Comparison of ENCODE assay signal across 15 cellular contexts in the genomic region with DNA sequence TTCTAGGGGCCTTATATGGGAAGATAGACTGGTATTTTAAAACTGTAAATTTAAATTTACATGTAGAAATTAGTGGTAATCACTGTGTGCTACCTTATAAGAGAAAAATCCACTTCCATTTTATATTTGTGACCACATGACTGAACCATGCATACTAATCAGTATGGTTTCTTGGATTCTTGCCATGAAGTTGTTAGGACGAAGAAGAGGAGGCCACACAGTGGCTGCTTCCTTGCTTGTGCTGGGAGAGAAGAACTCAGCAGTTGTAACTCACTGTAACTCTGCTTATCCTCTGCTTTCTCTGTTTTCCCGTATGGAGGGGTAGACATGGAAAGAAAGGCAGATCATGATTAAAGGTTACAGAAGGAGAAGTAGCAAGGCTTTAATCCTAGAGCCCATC. TPM values are rescaled to one million over a fixed set of nuclear protein-coding genes. Genes with fewer than 3 reads are reported as not detected.
A peak's percentile ranks its signal among the peaks of the same experiment; 100 is the strongest.
DNase-seq lines count a peak whose midpoint lies in the region; ATAC-seq, FAIRE-seq and TF ChIP-seq lines count a peak whose summit lies in the region.
"Had no signal": no experiment of that assay in that cellular context is flagged by ENCODE, and none has a peak within 500 bp of the region (broad histone marks: within the 10 kb centered on the region; RNA-seq: fewer than 3 reads in every experiment).

No MANE protein-coding gene starts in this region.

- H3K36me3 ChIP-seq in mammary epithelial cell (ENCODE audit: insufficient read depth, low read length) (peaks cover 10% of the 10 kb centered on the region), adipocyte (ENCODE audit: control insufficient read depth, insufficient read depth, low read length, severe bottlenecking) (peaks cover 35% of the 10 kb centered on the region), smooth muscle cell (ENCODE audit: low read depth) (no peaks in the 10 kb centered on the region)

- H3K4me3 Mint-ChIP-seq in MCF 10A (ENCODE audit: unreplicated experiment), result no peak overlapping the region
- H3K4me3 Mint-ChIP-seq: activated T-cell treated with anti-CD3 and anti-CD28 coated beads, Interleukin-2, amount 50 U/mL, for 24 hours had no signal

- H3K79me2 ChIP-seq in mammary epithelial cell (ENCODE audit: insufficient read depth, low read length) (no peaks in the 10 kb centered on the region), smooth muscle cell (ENCODE audit: low read depth) (no peaks in the 10 kb centered on the region)

- FAIRE-seq in RCC 7860 (lab: Jason Lieb, UNC), result no peak
- FAIRE-seq: G401.6 had no signal

- H3K9me3 Mint-ChIP-seq in MCF 10A (ENCODE audit: unreplicated experiment), result no peaks in the 10 kb centered on the region
- H3K9me3 Mint-ChIP-seq: activated T-cell treated with anti-CD3 and anti-CD28 coated beads, Interleukin-2, amount 50 U/mL, for 24 hours had no signal

- BruUV-seq in MCF 10A (replicated peaks; lab: Mats Ljungman, UMichigan), result no TSS peak
- BruUV-seq in mammary epithelial cell (replicated peaks; lab: Mats Ljungman, UMichigan), result no TSS peak

- no peak overlapping the region for H3K4me3 ChIP-seq in mammary epithelial cell (replicated peaks in 1 of 3; ENCODE audit: insufficient read depth in 1 of 3, low read depth in 2 of 3, low read length in 3 of 3)
- no peak overlapping the region for H3K4me3 ChIP-seq in adipocyte (ENCODE audit: low read length)
- no peak overlapping the region for H3K4me3 ChIP-seq in smooth muscle cell
- H3K4me3 ChIP-seq: esophagus muscularis mucosa, lung had no signal

- H3K27ac Mint-ChIP-seq in MCF 10A (ENCODE audit: low read depth, unreplicated experiment), result no peak overlapping the region
- H3K27ac Mint-ChIP-seq: activated T-cell treated with anti-CD3 and anti-CD28 coated beads, Interleukin-2, amount 50 U/mL, for 24 hours had no signal

- in situ Hi-C loops in mammary epithelial cell (cut with MboI; ENCODE audit: low sequenced_read_pairs in 2 of 2), result no loop called here

- DNase-seq in MCF 10A (ENCODE audit: unreplicated experiment), result peak; percentile 19
- DNase-seq in mammary epithelial cell, result no peak
- DNase-seq in adipocyte (ENCODE audit: low read depth), result peak; percentile 48
- DNase-seq in left cardiac atrium, result no peak
- no peak for DNase-seq in smooth muscle cell (lab: John Stamatoyannopoulos, UW; ENCODE audit: unreplicated experiment)
- no peak for DNase-seq in RCC 7860 (ENCODE audit: low spot score)
- DNase-seq: activated T-cell treated with anti-CD3 and anti-CD28 coated beads, Interleukin-2, amount 50 U/mL, for 24 hours; NCI-H2171 had no signal

- H3K4me1 ChIP-seq in mammary epithelial cell (ENCODE audit: insufficient read depth, low read length), result no peaks in the 10 kb centered on the region
- peaks cover 19% of the 10 kb centered on the region for H3K4me1 ChIP-seq in adipocyte (ENCODE audit: control insufficient read depth, insufficient read depth, low read length)
- H3K4me1 ChIP-seq in smooth muscle cell (ENCODE audit: low read depth), result peaks cover 32% of the 10 kb centered on the region

- H3K9me3 ChIP-seq in mammary epithelial cell (replicated peaks; ENCODE audit: insufficient read depth, low read length) (no peaks in the 10 kb centered on the region), adipocyte (ENCODE audit: control insufficient read depth, low read length) (no peaks in the 10 kb centered on the region), smooth muscle cell (replicated peaks; ENCODE audit: low read depth) (no peaks in the 10 kb centered on the region)
- H3K9me3 ChIP-seq: esophagus muscularis mucosa had no signal

- no peak overlapping the region for H3K27ac ChIP-seq in mammary epithelial cell (ENCODE audit: insufficient read depth, low read depth, low read length)
- peak overlapping the region; percentile 58 for H3K27ac ChIP-seq in smooth muscle cell (ENCODE audit: low read depth)
- H3K27ac ChIP-seq: esophagus muscularis mucosa, RWPE1, VCaP had no signal

- dilution Hi-C loops in mammary epithelial cell (cut with HindIII; ENCODE audit: low sequenced_read_pairs), result no loop called here

- CTCF ChIA-PET in MCF 10A (lab: Yijun Ruan, JAX) (interaction anchor here (0.8 to 1.8 kb wide), 2 partner anchors 13 to 939 kb away, joined by 3 to 4 read pairs; no protein-coding TSS in a partner anchor), mammary epithelial cell (lab: Charles Lee; ENCODE audit: low non-redundant PET) (no interaction called here)

- H3K9ac ChIP-seq in mammary epithelial cell (ENCODE audit: insufficient read depth, low read length) (no peak overlapping the region), adipocyte (ENCODE audit: low read length) (no peak overlapping the region), smooth muscle cell (ENCODE audit: low read depth) (no peak overlapping the region)

- H3K4me2 ChIP-seq in mammary epithelial cell (ENCODE audit: insufficient read depth, low read depth, low read length) (no peak overlapping the region), smooth muscle cell (peak overlapping the region; percentile 8)

- intact Hi-C loops in MCF 10A (cut with micrococcal nuclease) (no loop called here), mammary epithelial cell (cut with micrococcal nuclease) (no loop called here), left cardiac atrium (cut with DNase I) (no loop called here)

- WGBS in mammary epithelial cell (ENCODE audit: low coverage, missing lambda C conversion rate), result 48% methylated on average over 2 of the region's 2 CpGs
- 23% methylated on average over 2 of the region's 2 CpGs for WGBS in smooth muscle cell (ENCODE audit: low lambda C conversion rate)

- no peaks in the 10 kb centered on the region for H3K27me3 Mint-ChIP-seq in MCF 10A (ENCODE audit: insufficient read depth, unreplicated experiment)
- H3K27me3 Mint-ChIP-seq: activated T-cell treated with anti-CD3 and anti-CD28 coated beads, Interleukin-2, amount 50 U/mL, for 24 hours had no signal

- H3F3A ChIP-seq in smooth muscle cell (ENCODE audit: low read depth), result no peaks in the 10 kb centered on the region

- peaks cover 76% of the 10 kb centered on the region for H3K36me3 Mint-ChIP-seq in MCF 10A (ENCODE audit: insufficient read depth, unreplicated experiment)

- H3K27me3 ChIP-seq in mammary epithelial cell (ENCODE audit: insufficient read depth, low read length) (no peaks in the 10 kb centered on the region), adipocyte (replicated peaks; ENCODE audit: control insufficient read depth, insufficient read depth, low read length) (no peaks in the 10 kb centered on the region), smooth muscle cell (ENCODE audit: low read depth) (no peaks in the 10 kb centered on the region)
- H3K27me3 ChIP-seq: esophagus muscularis mucosa had no signal

- H3K4me1 Mint-ChIP-seq in MCF 10A (ENCODE audit: insufficient read depth, unreplicated experiment), result peaks cover 24% of the 10 kb centered on the region

- H4K20me1 ChIP-seq in mammary epithelial cell (ENCODE audit: insufficient read depth, low read length) (no peaks in the 10 kb centered on the region), smooth muscle cell (ENCODE audit: low read depth) (peaks cover 1% of the 10 kb centered on the region)

- no peak overlapping the region for H2AFZ ChIP-seq in mammary epithelial cell (ENCODE audit: low read depth, low read length)
- no peak overlapping the region for H2AFZ ChIP-seq in smooth muscle cell (ENCODE audit: low read depth)

- TF ChIP-seq CTCF in MCF 10A (IDR thresholded peaks at IDR 0.05; ENCODE audit: unreplicated experiment) (no peak), mammary epithelial cell (conservative IDR thresholded peaks at IDR 0.05 in 1 of 2, IDR thresholded peaks at IDR 0.05 in 1 of 2; ENCODE audit: extremely low read depth in 1 of 2, insufficient read depth in 1 of 2, low read depth in 1 of 2, low read length in 2 of 2) (no peak), smooth muscle cell (IDR thresholded peaks at IDR 0.05; ENCODE audit: borderline replicate concordance, insufficient read depth, poor library complexity, severe bottlenecking) (no peak)

- ATAC-seq in left cardiac atrium, result peak; percentile 23 to 50
- ATAC-seq in HG02973 (IDR thresholded peaks at IDR 0.05; ENCODE audit: unreplicated experiment), result no peak
- no peak for ATAC-seq in GM19397 (IDR thresholded peaks at IDR 0.05; ENCODE audit: unreplicated experiment)

- POLR2A ChIA-PET in MCF 10A (lab: Yijun Ruan, JAX), result interaction anchor here (0.7 to 1.3 kb wide), 3 partner anchors 16 to 34 kb away, joined by 3 to 7 read pairs (median 3); no protein-coding TSS in a partner anchor

RNA-seq across cellular contexts. Expression of a gene that starts 32.3 kb away (rescaled TPM):
- total RNA-seq in MCF 10A (2022) (78.9 and 90.3 TPM in 2 replicates), mammary epithelial cell (10 to 100 TPM; 31.7 to 38.6 TPM), left cardiac atrium (10 to 100 TPM; 16.4 to 17.2 TPM), smooth muscle cell (33.3 and 39.9 TPM in 2 replicates)
- polyA plus RNA-seq in mammary epithelial cell (28.3 TPM), smooth muscle cell (15.7 and 17.4 TPM in 2 replicates)
- polyA minus RNA-seq in mammary epithelial cell, result 43.3 TPM

Comparison
In these comparisons a context has a peak if more than half of its experiments do, and no peak if none do; other contexts are left out.
1. DNase-seq: peak in MCF 10A (single experiment) and adipocyte (single experiment); none in mammary epithelial cell (single experiment), left cardiac atrium (single experiment), smooth muscle cell (single experiment) and RCC 7860 (single experiment).
2. ATAC-seq: peak in left cardiac atrium (2 of 2); none in HG02973 (single experiment) and GM19397 (single experiment).